29 cellular contexts compared by ENCODE assay signal in the genomic region with DNA sequence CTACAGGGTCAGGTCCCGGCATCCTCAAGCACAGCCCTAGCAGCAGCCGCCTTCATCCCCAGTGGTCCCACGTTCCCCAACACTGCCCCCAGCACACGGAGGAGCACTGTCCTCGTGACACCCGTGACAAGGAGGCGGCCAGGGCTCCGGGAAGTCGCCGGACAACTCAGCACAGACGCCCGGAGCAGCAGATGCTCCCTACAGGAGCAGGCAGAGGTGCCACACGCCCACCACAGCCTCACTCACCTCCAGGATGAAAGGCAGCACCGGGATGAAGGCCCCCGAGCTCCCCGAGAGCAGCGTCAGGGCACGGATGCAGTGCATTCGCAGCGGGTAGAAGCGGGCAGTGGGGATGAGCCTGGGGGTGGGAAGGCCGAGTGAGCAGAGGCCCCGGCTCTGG. TPM values are rescaled to one million over a fixed set of nuclear protein-coding genes. Genes with fewer than 3 reads are reported as not detected.
"Had no signal": no experiment of that assay in that cellular context is flagged by ENCODE, and none has a peak within 500 bp of the region (broad histone marks: within the 10 kb centered on the region; RNA-seq: fewer than 3 reads in every experiment).

No MANE protein-coding gene starts in this region.

- H3K27me3 ChIP-seq: left lung, ovary, sigmoid colon, spleen, suprapubic skin, tibial artery, upper lobe of right lung had no signal

- H3K27me3 Mint-ChIP-seq: naive thymus-derived CD8-positive, alpha-beta T cell; progenitor cell of endocrine pancreas; stimulated activated naive CD8-positive, alpha-beta T cell treated with anti-CD3 and anti-CD28 coated beads, Interleukin-15, Interleukin-2, amounts not matched to agents 100 ng/mL and 50 ng/mL, for 24 hours had no signal

- H3K9me3 Mint-ChIP-seq: immature natural killer cell; naive thymus-derived CD8-positive, alpha-beta T cell; nephron; stimulated activated effector memory CD8-positive, alpha-beta T cell treated with anti-CD3 and anti-CD28 coated beads, Interleukin-12 subunit alpha, Interleukin-12 subunit beta, amount 100 ng/mL, for 72 hours; stimulated activated naive CD8-positive, alpha-beta T cell treated with anti-CD3 and anti-CD28 coated beads, Interleukin-15, Interleukin-2, amounts not matched to agents 100 ng/mL and 50 ng/mL, for 24 hours had no signal

- H3K36me3 ChIP-seq: ovary had no signal

- FAIRE-seq: islet of Langerhans, kidney, small intestine, urothelium cell line had no signal

- H3K4me3 ChIP-seq: left lung, lower lobe of right lung, ovary, sigmoid colon, spleen, suprapubic skin, thoracic aorta, tibial artery, upper lobe of right lung had no signal

- H3K4me3 Mint-ChIP-seq: immature natural killer cell; naive thymus-derived CD8-positive, alpha-beta T cell; stimulated activated effector memory CD8-positive, alpha-beta T cell treated with anti-CD3 and anti-CD28 coated beads, Interleukin-12 subunit alpha, Interleukin-12 subunit beta, amount 100 ng/mL, for 72 hours; stimulated activated naive CD8-positive, alpha-beta T cell treated with anti-CD3 and anti-CD28 coated beads, Interleukin-15, Interleukin-2, amounts not matched to agents 100 ng/mL and 50 ng/mL, for 24 hours had no signal

- DNase-seq: hypothalamus; immature natural killer cell; kidney; left colon; left lung; lower lobe of right lung; mammary epithelial cell; naive thymus-derived CD8-positive, alpha-beta T cell; ovary; retina; right cardiac atrium; sigmoid colon; small intestine; spleen; stimulated activated CD4-positive, alpha-beta T cell treated with anti-CD3 and anti-CD28 coated beads, Interleukin-4, amount 100 ng/mL, for 24 hours; stimulated activated naive CD4-positive, alpha-beta T cell; tibial artery; trophoblast cell; upper lobe of right lung had no signal

- ATAC-seq: left colon; left lung; lower lobe of right lung; naive thymus-derived CD8-positive, alpha-beta T cell; right cardiac atrium; stimulated activated effector memory CD8-positive, alpha-beta T cell treated with anti-CD3 and anti-CD28 coated beads, Interleukin-12 subunit alpha, Interleukin-12 subunit beta, amount 100 ng/mL, for 72 hours; upper lobe of right lung had no signal

- H3K27ac Mint-ChIP-seq: immature natural killer cell; nephron; progenitor cell of endocrine pancreas; stimulated activated effector memory CD8-positive, alpha-beta T cell treated with anti-CD3 and anti-CD28 coated beads, Interleukin-12 subunit alpha, Interleukin-12 subunit beta, amount 100 ng/mL, for 72 hours; stimulated activated naive CD8-positive, alpha-beta T cell treated with anti-CD3 and anti-CD28 coated beads, Interleukin-15, Interleukin-2, amounts not matched to agents 100 ng/mL and 50 ng/mL, for 24 hours had no signal

- H3K27ac ChIP-seq: left lung, lower lobe of right lung, ovary, sigmoid colon, spleen, suprapubic skin, thoracic aorta, tibial artery, upper lobe of right lung had no signal

- H3K9me3 ChIP-seq: left lung, lower lobe of right lung, ovary, sigmoid colon, spleen, suprapubic skin, thoracic aorta, tibial artery, upper lobe of right lung had no signal

- H3K4me1 ChIP-seq: left lung, lower lobe of right lung, sigmoid colon, suprapubic skin, tibial artery, upper lobe of right lung had no signal

RNA-seq across cellular contexts. Expression of gene PLEKHN1, which starts 15.4 kb away (rescaled TPM):
- total RNA-seq: sigmoid colon had no signal

RNA-seq across cellular contexts. Expression of gene SAMD11, which starts 27.2 kb away (rescaled TPM):
- total RNA-seq: mammary epithelial cell; naive thymus-derived CD8-positive, alpha-beta T cell; subcutaneous adipose tissue had no signal
- polyA plus RNA-seq: mammary epithelial cell had no signal

RNA-seq across cellular contexts. Expression of gene PERM1, which starts 31.0 kb away (rescaled TPM):
- total RNA-seq: left lung; lower lobe of right lung; mammary epithelial cell; naive thymus-derived CD8-positive, alpha-beta T cell; progenitor cell of endocrine pancreas; pulmonary artery endothelial cell had no signal
- polyA plus RNA-seq: immature natural killer cell; mammary epithelial cell; naive thymus-derived CD8-positive, alpha-beta T cell had no signal
